ENCODE assay signal across 1 cellular context in the genomic region with DNA sequence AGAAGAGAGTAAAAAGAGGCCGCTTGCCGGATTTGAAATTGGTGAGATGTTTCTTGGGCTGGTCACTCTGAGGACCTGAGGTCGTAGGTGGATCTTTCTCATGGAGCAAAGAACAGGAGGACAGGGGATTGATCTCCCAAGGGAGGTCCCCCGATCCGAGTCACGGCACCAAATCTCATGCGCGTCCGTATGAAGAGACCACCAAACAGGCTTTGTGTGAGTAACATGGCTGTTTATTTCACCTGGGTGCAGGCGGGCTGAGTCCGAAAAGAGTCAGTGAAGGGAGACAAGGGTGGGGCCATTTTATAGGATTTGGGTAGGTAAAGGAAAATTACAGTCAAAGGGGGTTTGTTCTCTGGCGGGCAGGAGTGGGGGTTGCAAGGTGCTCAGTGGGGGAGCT.
A peak's percentile ranks its signal among the peaks of the same experiment; 100 is the strongest.
TF ChIP-seq lines count a peak whose summit lies in the region.

No MANE protein-coding gene starts in this region.

TF ChIP-seq in GM23338, 12 proteins besides CTCF, POLR2A, EP300 and RAD21 (continued from another document):
- TF ChIP-seq, protein P1, sequence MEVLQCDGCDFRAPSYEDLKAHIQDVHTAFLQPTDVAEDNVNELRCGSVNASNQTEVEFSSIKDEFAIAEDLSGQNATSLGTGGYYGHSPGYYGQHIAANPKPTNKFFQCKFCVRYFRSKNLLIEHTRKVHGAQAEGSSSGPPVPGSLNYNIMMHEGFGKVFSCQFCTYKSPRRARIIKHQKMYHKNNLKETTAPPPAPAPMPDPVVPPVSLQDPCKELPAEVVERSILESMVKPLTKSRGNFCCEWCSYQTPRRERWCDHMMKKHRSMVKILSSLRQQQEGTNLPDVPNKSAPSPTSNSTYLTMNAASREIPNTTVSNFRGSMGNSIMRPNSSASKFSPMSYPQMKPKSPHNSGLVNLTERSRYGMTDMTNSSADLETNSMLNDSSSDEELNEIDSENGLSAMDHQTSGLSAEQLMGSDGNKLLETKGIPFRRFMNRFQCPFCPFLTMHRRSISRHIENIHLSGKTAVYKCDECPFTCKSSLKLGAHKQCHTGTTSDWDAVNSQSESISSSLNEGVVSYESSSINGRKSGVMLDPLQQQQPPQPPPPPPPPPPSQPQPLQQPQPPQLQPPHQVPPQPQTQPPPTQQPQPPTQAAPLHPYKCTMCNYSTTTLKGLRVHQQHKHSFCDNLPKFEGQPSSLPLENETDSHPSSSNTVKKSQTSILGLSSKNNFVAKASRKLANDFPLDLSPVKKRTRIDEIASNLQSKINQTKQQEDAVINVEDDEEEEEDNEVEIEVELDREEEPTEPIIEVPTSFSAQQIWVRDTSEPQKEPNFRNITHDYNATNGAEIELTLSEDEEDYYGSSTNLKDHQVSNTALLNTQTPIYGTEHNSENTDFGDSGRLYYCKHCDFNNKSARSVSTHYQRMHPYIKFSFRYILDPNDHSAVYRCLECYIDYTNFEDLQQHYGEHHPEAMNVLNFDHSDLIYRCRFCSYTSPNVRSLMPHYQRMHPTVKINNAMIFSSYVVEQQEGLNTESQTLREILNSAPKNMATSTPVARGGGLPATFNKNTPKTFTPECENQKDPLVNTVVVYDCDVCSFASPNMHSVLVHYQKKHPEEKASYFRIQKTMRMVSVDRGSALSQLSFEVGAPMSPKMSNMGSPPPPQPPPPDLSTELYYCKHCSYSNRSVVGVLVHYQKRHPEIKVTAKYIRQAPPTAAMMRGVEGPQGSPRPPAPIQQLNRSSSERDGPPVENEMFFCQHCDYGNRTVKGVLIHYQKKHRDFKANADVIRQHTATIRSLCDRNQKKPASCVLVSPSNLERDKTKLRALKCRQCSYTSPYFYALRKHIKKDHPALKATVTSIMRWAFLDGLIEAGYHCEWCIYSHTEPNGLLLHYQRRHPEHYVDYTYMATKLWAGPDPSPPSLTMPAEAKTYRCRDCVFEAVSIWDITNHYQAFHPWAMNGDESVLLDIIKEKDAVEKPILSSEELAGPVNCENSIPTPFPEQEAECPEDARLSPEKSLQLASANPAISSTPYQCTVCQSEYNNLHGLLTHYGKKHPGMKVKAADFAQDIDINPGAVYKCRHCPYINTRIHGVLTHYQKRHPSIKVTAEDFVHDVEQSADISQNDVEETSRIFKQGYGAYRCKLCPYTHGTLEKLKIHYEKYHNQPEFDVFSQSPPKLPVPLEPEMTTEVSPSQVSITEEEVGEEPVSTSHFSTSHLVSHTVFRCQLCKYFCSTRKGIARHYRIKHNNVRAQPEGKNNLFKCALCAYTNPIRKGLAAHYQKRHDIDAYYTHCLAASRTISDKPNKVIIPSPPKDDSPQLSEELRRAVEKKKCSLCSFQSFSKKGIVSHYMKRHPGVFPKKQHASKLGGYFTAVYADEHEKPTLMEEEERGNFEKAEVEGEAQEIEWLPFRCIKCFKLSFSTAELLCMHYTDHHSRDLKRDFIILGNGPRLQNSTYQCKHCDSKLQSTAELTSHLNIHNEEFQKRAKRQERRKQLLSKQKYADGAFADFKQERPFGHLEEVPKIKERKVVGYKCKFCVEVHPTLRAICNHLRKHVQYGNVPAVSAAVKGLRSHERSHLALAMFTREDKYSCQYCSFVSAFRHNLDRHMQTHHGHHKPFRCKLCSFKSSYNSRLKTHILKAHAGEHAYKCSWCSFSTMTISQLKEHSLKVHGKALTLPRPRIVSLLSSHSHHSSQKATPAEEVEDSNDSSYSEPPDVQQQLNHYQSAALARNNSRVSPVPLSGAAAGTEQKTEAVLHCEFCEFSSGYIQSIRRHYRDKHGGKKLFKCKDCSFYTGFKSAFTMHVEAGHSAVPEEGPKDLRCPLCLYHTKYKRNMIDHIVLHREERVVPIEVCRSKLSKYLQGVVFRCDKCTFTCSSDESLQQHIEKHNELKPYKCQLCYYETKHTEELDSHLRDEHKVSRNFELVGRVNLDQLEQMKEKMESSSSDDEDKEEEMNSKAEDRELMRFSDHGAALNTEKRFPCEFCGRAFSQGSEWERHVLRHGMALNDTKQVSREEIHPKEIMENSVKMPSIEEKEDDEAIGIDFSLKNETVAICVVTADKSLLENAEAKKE (CRISPR knock-in tag; IDR thresholded peaks at IDR 0.05), result 0 out of 2 replicates have a peak, but pooled peaks have one; percentile 50
TF ChIP-seq in GM23338: peak in this region for 2; not testable (repeated sequence) for 10.
